In genomic region chr4:152900395-152900794, GRCh38 we compare ENCODE assay signal across 32 cellular contexts.
"Had no signal": no experiment of that assay in that cellular context is flagged by ENCODE, and none has a peak within 500 bp of the region (broad histone marks: within the 10 kb centered on the region; RNA-seq: fewer than 3 reads in every experiment).

No MANE protein-coding gene starts in this region.

- H3K9me3 Mint-ChIP-seq: activated CD4-positive, alpha-beta T cell treated with anti-CD3 and anti-CD28 coated beads, Interleukin-2, amount 10 ng/mL, durations not matched to agents 7 days and 5 days; activated naive CD4-positive, alpha-beta T cell treated with anti-CD3 and anti-CD28 coated beads, Interleukin-2, amount 50 U/mL, for 24 hours; activated naive CD8-positive, alpha-beta T cell treated with anti-CD3 and anti-CD28 coated beads, Interleukin-2, amount 10 ng/mL, durations not matched to agents 7 days and 5 days; activated T-cell treated with anti-CD3 and anti-CD28 coated beads, Interleukin-2, amount 50 U/mL, for 24 hours; activated T-helper 2 cell treated with anti-CD3 and anti-CD28 coated beads, Interferon-gamma antibody, Interleukin-2, Interleukin-4, amounts not matched to agents 10 μg/mL and 5 μg/mL and 100 μg/mL, durations not matched to agents 14 hours and 24 hours and 36 hours had no signal

- H3K27ac ChIP-seq: body of pancreas, breast epithelium, PC-9 had no signal

- FAIRE-seq: astrocyte, RCC 7860 had no signal

- ATAC-seq: activated CD4-positive, alpha-beta T cell treated with anti-CD3 and anti-CD28 coated beads for 36 hours; activated CD4-positive, CD25-positive, alpha-beta regulatory T cell treated with anti-CD3 and anti-CD28 coated beads, Interleukin-2, amount 50 U/mL, for 24 hours; activated CD8-positive, alpha-beta T cell treated with anti-CD3 and anti-CD28 coated beads, Interleukin-2, amount 10 ng/mL, durations not matched to agents 7 days and 5 days; body of pancreas had no signal

- H3K27me3 ChIP-seq: body of pancreas, breast epithelium had no signal

- H3K4me3 Mint-ChIP-seq: activated CD4-positive, alpha-beta T cell treated with anti-CD3 and anti-CD28 coated beads for 36 hours; activated CD4-positive, alpha-beta T cell treated with anti-CD3 and anti-CD28 coated beads, Interleukin-2, amount 10 ng/mL, durations not matched to agents 7 days and 5 days; activated CD8-positive, alpha-beta T cell treated with anti-CD3 and anti-CD28 coated beads, Interleukin-2, amount 10 ng/mL, durations not matched to agents 7 days and 5 days; activated naive CD4-positive, alpha-beta T cell treated with anti-CD3 and anti-CD28 coated beads, Interleukin-2, amount 50 U/mL, for 24 hours; activated naive CD8-positive, alpha-beta T cell treated with anti-CD3 and anti-CD28 coated beads, Interleukin-2, amount 10 ng/mL, durations not matched to agents 7 days and 5 days; activated T-cell treated with anti-CD3 and anti-CD28 coated beads, Interleukin-2, amount 50 U/mL, for 24 hours had no signal

- H3K27ac Mint-ChIP-seq: activated CD4-positive, alpha-beta T cell treated with anti-CD3 and anti-CD28 coated beads for 36 hours; activated CD4-positive, alpha-beta T cell treated with anti-CD3 and anti-CD28 coated beads, Interleukin-2, amount 10 ng/mL, durations not matched to agents 7 days and 5 days; activated CD8-positive, alpha-beta T cell treated with anti-CD3 and anti-CD28 coated beads, Interleukin-2, amount 10 ng/mL, durations not matched to agents 7 days and 5 days; activated naive CD4-positive, alpha-beta T cell treated with anti-CD3 and anti-CD28 coated beads, Interleukin-2, amount 50 U/mL, for 24 hours; activated naive CD8-positive, alpha-beta T cell treated with anti-CD3 and anti-CD28 coated beads, Interleukin-2, amount 10 ng/mL, durations not matched to agents 7 days and 5 days; activated T-cell treated with anti-CD3 and anti-CD28 coated beads, Interleukin-2, amount 50 U/mL, for 24 hours; activated T-helper 2 cell treated with anti-CD3 and anti-CD28 coated beads, Interferon-gamma antibody, Interleukin-2, Interleukin-4, amounts not matched to agents 10 μg/mL and 5 μg/mL and 100 μg/mL, durations not matched to agents 14 hours and 24 hours and 36 hours had no signal

- H3K36me3 ChIP-seq: breast epithelium had no signal

- H3K4me3 ChIP-seq: body of pancreas, breast epithelium, PC-9 had no signal

- H2AFZ ChIP-seq: PC-9 had no signal

- H3K27me3 Mint-ChIP-seq: activated CD4-positive, alpha-beta T cell treated with anti-CD3 and anti-CD28 coated beads for 36 hours; activated CD4-positive, alpha-beta T cell treated with anti-CD3 and anti-CD28 coated beads, Interleukin-2, amount 10 ng/mL, durations not matched to agents 7 days and 5 days; activated naive CD4-positive, alpha-beta T cell treated with anti-CD3 and anti-CD28 coated beads, Interleukin-2, amount 50 U/mL, for 24 hours; activated naive CD8-positive, alpha-beta T cell treated with anti-CD3 and anti-CD28 coated beads, Interleukin-2, amount 10 ng/mL, durations not matched to agents 7 days and 5 days; activated T-cell treated with anti-CD3 and anti-CD28 coated beads, Interleukin-2, amount 50 U/mL, for 24 hours had no signal

- H3K4me2 ChIP-seq: PC-9 had no signal

- DNase-seq: activated CD4-positive, alpha-beta T cell treated with anti-CD3 and anti-CD28 coated beads for 36 hours; activated CD4-positive, alpha-beta T cell treated with anti-CD3 and anti-CD28 coated beads, Interleukin-2, amount 10 ng/mL, durations not matched to agents 7 days and 5 days; activated CD4-positive, alpha-beta T cell treated with anti-CD3 and anti-CD28 coated beads, Interleukin-2, amount 50 U/mL, for 48 hours; activated CD8-positive, alpha-beta T cell treated with anti-CD3 and anti-CD28 coated beads, Interleukin-2, amount 10 ng/mL, durations not matched to agents 7 days and 5 days; activated gamma-delta T cell; activated naive CD4-positive, alpha-beta T cell treated with Interleukin-2 at 50 U/mL for 16 hours; activated naive CD8-positive, alpha-beta T cell treated with anti-CD3 and anti-CD28 coated beads, Interleukin-2, amount 10 ng/mL, durations not matched to agents 7 days and 5 days; activated T-cell treated with anti-CD3 and anti-CD28 coated beads, Interleukin-2, amount 50 U/mL, for 24 hours; body of pancreas; Karpas-422; KBM-7; MM.1S; MV-4-11; NCI-H1092; NCI-H1930; NCI-H2081 treated with DMSO at 0.1 percent for 48 hours; NCI-H226; NCI-H446 treated with DMSO at 0.1 percent for 48 hours; NCI-H524; NK-92 treated with Interleukin-12 subunit alpha and Interleukin-12 subunit beta, amount 100 ng/mL, for 24 hours; PC-9; Right ventricle myocardium superior; SW 1271; T-helper 1 cell; T-helper 2 cell; T-helper 9 cell had no signal

- H3K4me1 Mint-ChIP-seq: activated CD4-positive, alpha-beta T cell treated with anti-CD3 and anti-CD28 coated beads for 36 hours; activated naive CD4-positive, alpha-beta T cell treated with anti-CD3 and anti-CD28 coated beads, Interleukin-2, amount 50 U/mL, for 24 hours had no signal

- H3K9me3 ChIP-seq: body of pancreas, breast epithelium had no signal

- H3K4me1 ChIP-seq: body of pancreas, breast epithelium had no signal
